ENCODE assay signal across 12 cellular contexts in genomic region chr3:59821274-59821673, GRCh38.
"Had no signal": no experiment of that assay in that cellular context is flagged by ENCODE, and none has a peak within 500 bp of the region (broad histone marks: within the 10 kb centered on the region; RNA-seq: fewer than 3 reads in every experiment).

No MANE protein-coding gene starts in this region.

- H3K9me3 ChIP-seq: esophagus muscularis mucosa, neutrophil, tibial artery, vagina had no signal

- H3K36me3 ChIP-seq: esophagus muscularis mucosa, neutrophil, tibial artery, vagina had no signal

- H3K27ac ChIP-seq: esophagus muscularis mucosa, neutrophil, tibial artery, vagina had no signal

- ATAC-seq: left cardiac atrium; naive thymus-derived CD8-positive, alpha-beta T cell; right cardiac atrium had no signal

- H3K27me3 ChIP-seq: esophagus muscularis mucosa, neutrophil, tibial artery, vagina had no signal

- H3K4me3 ChIP-seq: esophagus muscularis mucosa, tibial artery, vagina had no signal

- DNase-seq: activated CD4-positive, alpha-beta T cell treated with anti-CD3 and anti-CD28 coated beads, Interleukin-2, amount 50 U/mL, for 4 hours; activated CD4-positive, CD25-positive, alpha-beta regulatory T cell treated with anti-CD3 and anti-CD28 coated beads, Interleukin-2, amount 50 U/mL, for 72 hours; activated naive CD4-positive, alpha-beta T cell treated with anti-CD3 and anti-CD28 coated beads, Interleukin-2, amount 50 U/mL, for 16 hours; activated T-cell treated with anti-CD3 and anti-CD28 coated beads, Interleukin-2, amount 50 U/mL, for 1 hour; immature natural killer cell; left cardiac atrium; naive thymus-derived CD8-positive, alpha-beta T cell; right cardiac atrium; tibial artery had no signal
